21 cellular contexts compared by ENCODE assay signal in genomic region chr7:116705419-116705818, GRCh38. TPM values are rescaled to one million over a fixed set of nuclear protein-coding genes. Genes with fewer than 3 reads are reported as not detected.
A peak's percentile ranks its signal among the peaks of the same experiment; 100 is the strongest.
DNase-seq lines count a peak whose midpoint lies in the region; ATAC-seq and TF ChIP-seq lines count a peak whose summit lies in the region.
"Had no signal": no experiment of that assay in that cellular context is flagged by ENCODE, and none has a peak within 500 bp of the region (broad histone marks: within the 10 kb centered on the region; RNA-seq: fewer than 3 reads in every experiment).

No MANE protein-coding gene starts in this region.

- no peak for TF ChIP-seq CTCF in HEK293 (tag by site-specific recombination; IDR thresholded peaks at IDR 0.05)
- TF ChIP-seq CTCF in gastrocnemius medialis (IDR thresholded peaks at IDR 0.05 in 4 of 5, conservative IDR thresholded peaks at IDR 0.05 in 1 of 5): no peak

- no peaks in the 10 kb centered on the region for H3K9me3 ChIP-seq in HEK293 (ENCODE audit: control insufficient read depth, insufficient read depth, low read depth, low read length)
- H3K9me3 ChIP-seq in gastrocnemius medialis: no peaks in the 10 kb centered on the region
- H3K9me3 ChIP-seq: Caco-2, MG63, SJSA1 had no signal

- TF ChIP-seq POLR2A in gastrocnemius medialis (IDR thresholded peaks at IDR 0.05): no peak

- H3K4me1 Mint-ChIP-seq in stimulated activated naive CD8-positive, alpha-beta T cell treated with anti-CD3 and anti-CD28 coated beads, Interleukin-15, amount 100 ng/mL, for 72 hours: no peaks in the 10 kb centered on the region
- H3K4me1 Mint-ChIP-seq in activated CD4-positive, alpha-beta T cell treated with anti-CD3 and anti-CD28 coated beads, Interleukin-2, amount 10 ng/mL, durations not matched to agents 24 days and 14 days: no peaks in the 10 kb centered on the region
- H3K4me1 Mint-ChIP-seq: B cell had no signal

- CTCF ChIA-PET in HEK293 (lab: Yijun Ruan, JAX): interaction anchor here (0.6 kb wide), 1 partner anchor 9 kb away, joined by 5 read pairs; no protein-coding TSS in a partner anchor

- no peaks in the 10 kb centered on the region for H3K36me3 Mint-ChIP-seq in activated CD4-positive, alpha-beta T cell treated with anti-CD3 and anti-CD28 coated beads, Interleukin-2, amount 10 ng/mL, durations not matched to agents 24 days and 14 days (ENCODE audit: low read depth)
- H3K36me3 Mint-ChIP-seq: CD8-positive, alpha-beta T cell had no signal

- peaks cover 54% of the 10 kb centered on the region for H3K79me2 ChIP-seq in ACC112 (ENCODE audit: control insufficient read depth, insufficient read depth, low read length, unreplicated experiment)

- H3K4me1 ChIP-seq in ACC112 (ENCODE audit: control insufficient read depth, insufficient read depth, low read length, unreplicated experiment) (peaks cover 77% of the 10 kb centered on the region), HEK293 (ENCODE audit: control insufficient read depth, insufficient read depth, low read length) (peaks cover 37% of the 10 kb centered on the region), gastrocnemius medialis (peaks cover 65 to 86% of the 10 kb centered on the region in 2 donors)

- no peak overlapping the region for H3K4me3 Mint-ChIP-seq in stimulated activated naive CD8-positive, alpha-beta T cell treated with anti-CD3 and anti-CD28 coated beads, Interleukin-15, amount 100 ng/mL, for 72 hours
- no peak overlapping the region for H3K4me3 Mint-ChIP-seq in activated CD4-positive, alpha-beta T cell treated with anti-CD3 and anti-CD28 coated beads, Interleukin-2, amount 10 ng/mL, durations not matched to agents 24 days and 14 days
- H3K4me3 Mint-ChIP-seq: B cell; CD8-positive, alpha-beta T cell had no signal

- ATAC-seq in gastrocnemius medialis: no peak
- no peak for ATAC-seq in stimulated activated naive CD8-positive, alpha-beta T cell treated with anti-CD3 and anti-CD28 coated beads, Interleukin-15, amount 100 ng/mL, for 72 hours
- ATAC-seq: CD8-positive, alpha-beta T cell; Right ventricle myocardium inferior had no signal

- H3K27me3 ChIP-seq in ACC112 (ENCODE audit: insufficient read depth, low read length) (no peaks in the 10 kb centered on the region), gastrocnemius medialis (no peaks in the 10 kb centered on the region)
- H3K27me3 ChIP-seq: MG63 had no signal

- in situ Hi-C loops in gastrocnemius medialis (cut with MboI; ENCODE audit: low sequenced_read_pairs in 4 of 4): no loop called here

- H3K27ac ChIP-seq in ACC112 (ENCODE audit: low read depth, low read length) (peak overlapping the region; percentile 84), HEK293 (ENCODE audit: extremely low read depth, low read depth, low read length) (no peak overlapping the region), epithelial cell of prostate (peak overlapping the region; percentile 80), gastrocnemius medialis (peak overlapping the region; percentile 55 to 78 (median 71))
- H3K27ac ChIP-seq: C4-2B, SJSA1 had no signal

- H3K4me3 ChIP-seq in ACC112 (ENCODE audit: low read depth, low read length) (no peak overlapping the region), HEK293 (ENCODE audit: low read depth, low read length) (no peak overlapping the region), gastrocnemius medialis (no peak overlapping the region)
- H3K4me3 ChIP-seq: MG63, SJSA1 had no signal

- intact Hi-C loops in gastrocnemius medialis (cut with DNase I; ENCODE audit: low total_unique reads): loop anchor here (5.0 kb wide), 1 partner anchor 33 kb away; the partner anchor contains the start of gene MET
- intact Hi-C loops in activated CD4-positive, alpha-beta T cell treated with anti-CD3 and anti-CD28 coated beads, Interleukin-2, amount 10 ng/mL, durations not matched to agents 24 days and 14 days (cut with micrococcal nuclease): no loop called here

- H3K27me3 Mint-ChIP-seq in stimulated activated naive CD8-positive, alpha-beta T cell treated with anti-CD3 and anti-CD28 coated beads, Interleukin-15, amount 100 ng/mL, for 72 hours: peaks cover 9% of the 10 kb centered on the region
- peaks cover 14% of the 10 kb centered on the region for H3K27me3 Mint-ChIP-seq in activated CD4-positive, alpha-beta T cell treated with anti-CD3 and anti-CD28 coated beads, Interleukin-2, amount 10 ng/mL, durations not matched to agents 24 days and 14 days

- no peak overlapping the region for H3K27ac Mint-ChIP-seq in stimulated activated naive CD8-positive, alpha-beta T cell treated with anti-CD3 and anti-CD28 coated beads, Interleukin-15, amount 100 ng/mL, for 72 hours
- no peak overlapping the region for H3K27ac Mint-ChIP-seq in activated CD4-positive, alpha-beta T cell treated with anti-CD3 and anti-CD28 coated beads, Interleukin-2, amount 10 ng/mL, durations not matched to agents 24 days and 14 days
- H3K27ac Mint-ChIP-seq: B cell; CD8-positive, alpha-beta T cell had no signal

- no peak overlapping the region for H2AFZ ChIP-seq in ACC112 (ENCODE audit: low read length, unreplicated experiment)

- no peaks in the 10 kb centered on the region for H3K9me3 Mint-ChIP-seq in stimulated activated naive CD8-positive, alpha-beta T cell treated with anti-CD3 and anti-CD28 coated beads, Interleukin-15, amount 100 ng/mL, for 72 hours
- H3K9me3 Mint-ChIP-seq in activated CD4-positive, alpha-beta T cell treated with anti-CD3 and anti-CD28 coated beads, Interleukin-2, amount 10 ng/mL, durations not matched to agents 24 days and 14 days: no peaks in the 10 kb centered on the region
- H3K9me3 Mint-ChIP-seq: CD8-positive, alpha-beta T cell had no signal

- POLR2A ChIA-PET in HEK293 (lab: Yijun Ruan, JAX): no interaction called here

- DNase-seq in epithelial cell of prostate (ENCODE audit: low read depth, low spot score): no peak
- no peak for DNase-seq in gastrocnemius medialis
- DNase-seq in SKM-1 (lab: John Stamatoyannopoulos, UW; ENCODE audit: unreplicated experiment): no peak
- DNase-seq in stimulated activated naive CD8-positive, alpha-beta T cell treated with anti-CD3 and anti-CD28 coated beads, Interleukin-15, amount 100 ng/mL, for 72 hours: no peak
- DNase-seq in activated CD4-positive, alpha-beta T cell treated with anti-CD3 and anti-CD28 coated beads, Interleukin-2, amount 10 ng/mL, durations not matched to agents 24 days and 14 days: no peak
- DNase-seq: Caco-2; CD8-positive, alpha-beta T cell; GF-D8; KBM-7; MG63; NCI-H1105 treated with DMSO at 0.1 percent for 48 hours; NCI-H2029; NCI-H2227 treated with DMSO at 0.1 percent for 48 hours; NCI-H526 treated with DMSO at 0.1 percent for 48 hours had no signal

- peaks cover 8% of the 10 kb centered on the region for H3K36me3 ChIP-seq in ACC112 (ENCODE audit: insufficient read depth, low read length)
- no peaks in the 10 kb centered on the region for H3K36me3 ChIP-seq in HEK293 (ENCODE audit: control insufficient read depth in 2 of 2, insufficient read depth in 1 of 2, low read length in 2 of 2)
- H3K36me3 ChIP-seq in gastrocnemius medialis: no peaks in the 10 kb centered on the region
- H3K36me3 ChIP-seq: SJSA1 had no signal

TF ChIP-seq in HEK293, 187 proteins besides CTCF, POLR2A, EP300 and RAD21:
- 0 out of 2 replicates have a peak, but pooled peaks have one; percentile 14 for TF ChIP-seq ZNF174 (tag by site-specific recombination; IDR thresholded peaks at IDR 0.05)
- TF ChIP-seq ZNF624 (tag by site-specific recombination; IDR thresholded peaks at IDR 0.05): no peak
- TF ChIP-seq ZNF404 (tag by site-specific recombination; IDR thresholded peaks at IDR 0.05): no peak
- TF ChIP-seq ZNF585B (tag by site-specific recombination; IDR thresholded peaks at IDR 0.05): no peak
- TF ChIP-seq ZNF184 (tag by site-specific recombination; IDR thresholded peaks at IDR 0.05): peak; percentile 37; the same call in 1 of the 2 replicates
- no peak for TF ChIP-seq ZNF324 (tag by site-specific recombination; IDR thresholded peaks at IDR 0.05)
TF ChIP-seq in HEK293: peak in this region for 2.

RNA-seq across cellular contexts. Expression of gene MET, which starts 33.4 kb away (rescaled TPM):
- total RNA-seq in gastrocnemius medialis: 10 to 100 TPM; 15.9 to 36.8 (median 28.7) TPM
- total RNA-seq in activated CD4-positive, alpha-beta T cell treated with anti-CD3 and anti-CD28 coated beads, Interleukin-2, amount 10 ng/mL, durations not matched to agents 24 days and 14 days: 2.2 and 2.3 TPM in 2 replicates
- total RNA-seq: CD8-positive, alpha-beta T cell; OCI-LY7 had no signal
